ENCODE assay signal across 9 cellular contexts in the genomic region with DNA sequence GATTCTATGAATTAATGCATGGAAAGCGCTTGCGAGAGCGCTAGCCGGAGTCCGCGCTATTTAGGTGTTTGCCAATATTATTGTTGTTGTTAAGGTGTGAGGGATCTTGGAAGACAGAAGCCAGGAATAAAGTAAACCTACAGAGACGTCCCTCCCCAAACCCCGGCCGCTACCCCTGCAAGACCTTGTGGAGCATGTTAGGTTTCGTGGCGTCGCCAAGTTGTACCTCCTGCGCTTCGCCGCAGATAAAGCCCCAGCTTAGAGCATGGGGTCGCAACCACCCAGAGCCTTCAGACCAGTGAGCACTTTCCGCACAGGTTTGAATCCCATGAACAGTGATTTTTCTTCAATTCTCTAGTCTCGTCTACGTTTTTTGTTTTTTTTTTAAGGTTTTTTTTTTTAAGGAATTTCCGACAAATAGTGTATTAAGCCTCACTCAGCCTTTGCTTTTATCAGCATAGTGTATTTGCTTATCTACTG. TPM values are rescaled to one million over a fixed set of nuclear protein-coding genes. Genes with fewer than 3 reads are reported as not detected.
DNase-seq lines count a peak whose midpoint lies in the region; ATAC-seq, FAIRE-seq and TF ChIP-seq lines count a peak whose summit lies in the region.
"Had no signal": no experiment of that assay in that cellular context is flagged by ENCODE, and none has a peak within 500 bp of the region (broad histone marks: within the 10 kb centered on the region; RNA-seq: fewer than 3 reads in every experiment).

No MANE protein-coding gene starts in this region.

- TF ChIP-seq CTCF in mammary epithelial cell (conservative IDR thresholded peaks at IDR 0.05 in 1 of 2, IDR thresholded peaks at IDR 0.05 in 1 of 2; ENCODE audit: extremely low read depth in 1 of 2, insufficient read depth in 1 of 2, low read depth in 1 of 2, low read length in 2 of 2) (no peak), MCF 10A (IDR thresholded peaks at IDR 0.05; ENCODE audit: unreplicated experiment) (no peak), keratinocyte (optimal IDR thresholded peaks at IDR 0.05 in 1 of 3, IDR thresholded peaks at IDR 0.05 in 1 of 3, conservative IDR thresholded peaks at IDR 0.05 in 1 of 3; ENCODE audit: extremely low read depth in 1 of 3, insufficient read depth in 2 of 3, low read length in 3 of 3) (no peak), tibial artery (IDR thresholded peaks at IDR 0.05) (no peak)

- no peak overlapping the region for H3K4me3 Mint-ChIP-seq in MCF 10A (ENCODE audit: unreplicated experiment)
- peak overlapping the region; percentile 86 for H3K4me3 Mint-ChIP-seq in activated naive CD8-positive, alpha-beta T cell treated with anti-CD3 and anti-CD28 coated beads, Interleukin-2, amount 10 ng/mL, durations not matched to agents 7 days and 5 days

- no peaks in the 10 kb centered on the region for H3K9me3 Mint-ChIP-seq in MCF 10A (ENCODE audit: unreplicated experiment)
- H3K9me3 Mint-ChIP-seq in activated naive CD8-positive, alpha-beta T cell treated with anti-CD3 and anti-CD28 coated beads, Interleukin-2, amount 10 ng/mL, durations not matched to agents 7 days and 5 days = peaks cover 7% of the 10 kb centered on the region

- dilution Hi-C loops in mammary epithelial cell (cut with HindIII; ENCODE audit: low sequenced_read_pairs) = no loop called here
- dilution Hi-C loops in keratinocyte (cut with MboI; ENCODE audit: extremely low pct_ligation_motif_present, low sequenced_read_pairs) = no loop called here

- POLR2A ChIA-PET in MCF 10A (lab: Yijun Ruan, JAX) = no interaction called here
- POLR2A ChIA-PET in activated naive CD8-positive, alpha-beta T cell treated with anti-CD3 and anti-CD28 coated beads, Interleukin-2, amount 10 ng/mL, durations not matched to agents 7 days and 5 days (lab: Charles Lee) = no interaction called here

- peaks cover 14% of the 10 kb centered on the region for H3K36me3 Mint-ChIP-seq in MCF 10A (ENCODE audit: insufficient read depth, unreplicated experiment)
- H3K36me3 Mint-ChIP-seq in activated naive CD8-positive, alpha-beta T cell treated with anti-CD3 and anti-CD28 coated beads, Interleukin-2, amount 10 ng/mL, durations not matched to agents 7 days and 5 days = peaks cover 4% of the 10 kb centered on the region

- peaks cover 8% of the 10 kb centered on the region for H3K4me1 Mint-ChIP-seq in MCF 10A (ENCODE audit: insufficient read depth, unreplicated experiment)
- peaks cover 32% of the 10 kb centered on the region for H3K4me1 Mint-ChIP-seq in activated naive CD8-positive, alpha-beta T cell treated with anti-CD3 and anti-CD28 coated beads, Interleukin-2, amount 10 ng/mL, durations not matched to agents 7 days and 5 days

- H3K36me3 ChIP-seq in mammary epithelial cell (ENCODE audit: insufficient read depth, low read length) (no peaks in the 10 kb centered on the region), keratinocyte (ENCODE audit: control insufficient read depth in 2 of 2, extremely low read depth in 1 of 2, insufficient read depth in 2 of 2, low read length in 2 of 2) (no peaks in the 10 kb centered on the region), tibial artery (no peaks in the 10 kb centered on the region)

- no peaks in the 10 kb centered on the region for H3K9me3 ChIP-seq in mammary epithelial cell (replicated peaks; ENCODE audit: insufficient read depth, low read length)
- H3K9me3 ChIP-seq in keratinocyte (ENCODE audit: control insufficient read depth, low read depth, low read length) = no peaks in the 10 kb centered on the region
- peaks cover 0 to 9% (median 9%) of the 10 kb centered on the region in 3 donors for H3K9me3 ChIP-seq in tibial artery

- ATAC-seq in activated naive CD8-positive, alpha-beta T cell treated with anti-CD3 and anti-CD28 coated beads, Interleukin-2, amount 10 ng/mL, durations not matched to agents 7 days and 5 days (ENCODE audit: low read depth) = no peak
- no peak for ATAC-seq in HG03457 (IDR thresholded peaks at IDR 0.05; ENCODE audit: unreplicated experiment)

- H3K27ac ChIP-seq in mammary epithelial cell (ENCODE audit: insufficient read depth, low read depth, low read length) (no peak overlapping the region), keratinocyte (ENCODE audit: control insufficient read depth, insufficient read depth, low read length) (no peak overlapping the region), tibial artery (no peak overlapping the region)

- DNase-seq in mammary epithelial cell (no peak), MCF 10A (ENCODE audit: unreplicated experiment) (no peak), keratinocyte (ENCODE audit: low read depth, low spot score) (no peak), tibial artery (no peak), HTR-8/SVneo (ENCODE audit: insufficient read length, low spot score) (no peak), HuH-7.5 (ENCODE audit: low spot score) (no peak)
- no peak for DNase-seq in activated naive CD8-positive, alpha-beta T cell treated with anti-CD3 and anti-CD28 coated beads, Interleukin-2, amount 10 ng/mL, durations not matched to agents 7 days and 5 days
- DNase-seq: effector memory CD4-positive, alpha-beta T cell had no signal

- intact Hi-C loops in mammary epithelial cell (cut with micrococcal nuclease) = no loop called here
- intact Hi-C loops in MCF 10A (cut with micrococcal nuclease) = no loop called here
- intact Hi-C loops in tibial artery (cut with DNase I; ENCODE audit: low total_unique reads) = no loop called here

- H3K9me1 ChIP-seq in keratinocyte (ENCODE audit: control insufficient read depth, extremely low read depth, insufficient read depth, low read length) = no peaks in the 10 kb centered on the region

- FAIRE-seq in keratinocyte (lab: Jason Lieb, UNC) (no peak), HTR-8/SVneo (lab: Jason Lieb, UNC) (no peak)

- H3K4me1 ChIP-seq in mammary epithelial cell (ENCODE audit: insufficient read depth, low read length) (peaks cover 24% of the 10 kb centered on the region), keratinocyte (ENCODE audit: control insufficient read depth, extremely low read depth, insufficient read depth, low read length) (peaks cover 19% of the 10 kb centered on the region), tibial artery (peaks cover 0 to 25% (median 10%) of the 10 kb centered on the region in 4 donors)

- in situ Hi-C loops in mammary epithelial cell (cut with MboI; ENCODE audit: low sequenced_read_pairs in 2 of 2) = loop anchor here in 1 of 2 donors (25.0 kb wide), 1 partner anchor 296 kb away; the partner anchor contains the start of gene OR2B2

- H3K27me3 ChIP-seq in mammary epithelial cell (ENCODE audit: insufficient read depth, low read length) = no peaks in the 10 kb centered on the region
- H3K27me3 ChIP-seq in keratinocyte (ENCODE audit: control insufficient read depth, extremely low read depth, insufficient read depth, low read length) = peaks cover 23% of the 10 kb centered on the region
- H3K27me3 ChIP-seq in tibial artery = peaks cover 0 to 72% of the 10 kb centered on the region in 2 donors

- H4K20me1 ChIP-seq in mammary epithelial cell (ENCODE audit: insufficient read depth, low read length) (no peaks in the 10 kb centered on the region), keratinocyte (ENCODE audit: control insufficient read depth, extremely low read depth, insufficient read depth, low read length) (no peaks in the 10 kb centered on the region)

- H3K27me3 Mint-ChIP-seq in MCF 10A (ENCODE audit: insufficient read depth, unreplicated experiment) = no peaks in the 10 kb centered on the region
- H3K27me3 Mint-ChIP-seq in activated naive CD8-positive, alpha-beta T cell treated with anti-CD3 and anti-CD28 coated beads, Interleukin-2, amount 10 ng/mL, durations not matched to agents 7 days and 5 days = peaks cover 93% of the 10 kb centered on the region

- H3K79me2 ChIP-seq in mammary epithelial cell (ENCODE audit: insufficient read depth, low read length) = no peaks in the 10 kb centered on the region
- no peaks in the 10 kb centered on the region for H3K79me2 ChIP-seq in keratinocyte (ENCODE audit: control insufficient read depth, insufficient read depth, low read length)

- H3K9ac ChIP-seq in mammary epithelial cell (ENCODE audit: insufficient read depth, low read length) (no peak overlapping the region), keratinocyte (ENCODE audit: control insufficient read depth, extremely low read depth, insufficient read depth, low read length) (no peak overlapping the region)

- H3K4me2 ChIP-seq in mammary epithelial cell (ENCODE audit: insufficient read depth, low read depth, low read length) (peak overlapping the region; percentile 80), keratinocyte (ENCODE audit: control insufficient read depth, extremely low read depth, insufficient read depth, low read depth, low read length) (peak overlapping the region; percentile 88)

- CTCF ChIA-PET in mammary epithelial cell (lab: Charles Lee; ENCODE audit: low non-redundant PET) = no interaction called here
- CTCF ChIA-PET in MCF 10A (lab: Yijun Ruan, JAX) = no interaction called here

- no peak overlapping the region for H3K27ac Mint-ChIP-seq in MCF 10A (ENCODE audit: low read depth, unreplicated experiment)
- no peak overlapping the region for H3K27ac Mint-ChIP-seq in activated naive CD8-positive, alpha-beta T cell treated with anti-CD3 and anti-CD28 coated beads, Interleukin-2, amount 10 ng/mL, durations not matched to agents 7 days and 5 days

- 20% methylated on average over 12 of the region's 20 CpGs for WGBS in mammary epithelial cell (ENCODE audit: low coverage, missing lambda C conversion rate)

- H3K4me3 ChIP-seq in mammary epithelial cell (replicated peaks in 1 of 3; ENCODE audit: insufficient read depth in 1 of 3, low read depth in 2 of 3, low read length in 3 of 3) = peak overlapping the region; percentile 30 to 48 (median 47)
- H3K4me3 ChIP-seq in keratinocyte (ENCODE audit: control insufficient read depth in 2 of 3, extremely low read depth in 1 of 3, insufficient read depth in 2 of 3, low read depth in 1 of 3, low read length in 3 of 3) = peak overlapping the region; percentile 28 to 73 (median 29)
- peak overlapping the region; percentile 7 to 27 for H3K4me3 ChIP-seq in tibial artery

- BruUV-seq in mammary epithelial cell (replicated peaks; lab: Mats Ljungman, UMichigan) (no TSS peak), MCF 10A (replicated peaks; lab: Mats Ljungman, UMichigan) (no TSS peak)

- peak overlapping the region; percentile 92 for H2AFZ ChIP-seq in mammary epithelial cell (ENCODE audit: low read depth, low read length)
- H2AFZ ChIP-seq in keratinocyte (ENCODE audit: control insufficient read depth, low read length) = peak overlapping the region; percentile 55

RNA-seq across cellular contexts. Expression of gene ZSCAN9, which starts 16.9 kb away (rescaled TPM):
- total RNA-seq in mammary epithelial cell (10 to 100 TPM; 11.9 to 15.5 TPM), MCF 10A (2022) (13.7 and 15.6 TPM in 2 replicates)
- polyA plus RNA-seq in mammary epithelial cell (7.3 TPM), keratinocyte (8.3 to 15.9 TPM (median 12.0 TPM) in 3 replicates)
- polyA minus RNA-seq in mammary epithelial cell (21.8 TPM), keratinocyte (2.2 to 11.5 TPM (median 11.2 TPM) in 3 replicates)
- total RNA-seq in activated naive CD8-positive, alpha-beta T cell treated with anti-CD3 and anti-CD28 coated beads, Interleukin-2, amount 10 ng/mL, durations not matched to agents 7 days and 5 days = 1 to 10 TPM; 9.0 to 9.7 TPM
- 8.0 TPM for polyA plus RNA-seq in keratinocyte (2011; ENCODE audit: low read depth)
- 4.6 and 8.4 TPM in 2 replicates for polyA plus RNA-seq in keratinocyte (2011; cell fraction: cytosol; rRNA removed)
- polyA plus RNA-seq in keratinocyte (2011; cell fraction: nucleus; rRNA removed) = 29.4 and 36.9 TPM in 2 replicates
- 4.9 and 12.9 TPM in 2 replicates for polyA plus RNA-seq in keratinocyte (2012; ENCODE audit: low replicate concordance)
- 4.6 TPM for polyA minus RNA-seq in keratinocyte (2011; cell fraction: cytosol; rRNA and poly(A)+ RNA removed)
- 9.9 and 12.6 TPM in 2 replicates for polyA minus RNA-seq in keratinocyte (2011; cell fraction: nucleus; rRNA and poly(A)+ RNA removed)

RNA-seq across cellular contexts. Expression of gene ZKSCAN4, which starts 43.8 kb away (rescaled TPM):
- total RNA-seq in mammary epithelial cell (1 to 10 TPM; 3.6 to 5.8 TPM), MCF 10A (2022) (3.3 and 4.8 TPM in 2 replicates)
- polyA plus RNA-seq in mammary epithelial cell (2.2 TPM), keratinocyte (2.6 to 3.5 TPM (median 2.9 TPM) in 3 replicates)
- polyA minus RNA-seq in mammary epithelial cell (7.4 TPM), keratinocyte (0.56 to 3.2 TPM (median 2.8 TPM) in 3 replicates)
- 10 to 100 TPM; 10.5 to 11.3 TPM for total RNA-seq in activated naive CD8-positive, alpha-beta T cell treated with anti-CD3 and anti-CD28 coated beads, Interleukin-2, amount 10 ng/mL, durations not matched to agents 7 days and 5 days
- polyA plus RNA-seq in keratinocyte (2011; ENCODE audit: low read depth) = 0.69 TPM
- 1.6 and 1.9 TPM in 2 replicates for polyA plus RNA-seq in keratinocyte (2011; cell fraction: cytosol; rRNA removed)
- 3.5 and 3.8 TPM in 2 replicates for polyA plus RNA-seq in keratinocyte (2011; cell fraction: nucleus; rRNA removed)
- 2.3 and 2.7 TPM in 2 replicates for polyA plus RNA-seq in keratinocyte (2012; ENCODE audit: low replicate concordance)
- polyA minus RNA-seq in keratinocyte (2011; cell fraction: cytosol; rRNA and poly(A)+ RNA removed) = 2.7 TPM
- polyA minus RNA-seq in keratinocyte (2011; cell fraction: nucleus; rRNA and poly(A)+ RNA removed) = 2.1 and 2.4 TPM in 2 replicates

RNA-seq across cellular contexts. Expression of gene NKAPL, which starts 50.9 kb away (rescaled TPM):
- total RNA-seq in mammary epithelial cell = 1 to 10 TPM in 1 of 2 donors, under 1 TPM in 1; 0.24 to 1.0 TPM
- 0.34 TPM for polyA plus RNA-seq in mammary epithelial cell
- not detected for polyA minus RNA-seq in mammary epithelial cell
- total RNA-seq in MCF 10A (2022) = not detected in 2 replicates
- not detected for total RNA-seq in activated naive CD8-positive, alpha-beta T cell treated with anti-CD3 and anti-CD28 coated beads, Interleukin-2, amount 10 ng/mL, durations not matched to agents 7 days and 5 days
- 0.25 to 0.35 TPM (median 0.31 TPM) in 3 replicates for polyA plus RNA-seq in keratinocyte
- polyA plus RNA-seq in keratinocyte (2011; ENCODE audit: low read depth) = 1.6 TPM
- polyA plus RNA-seq in keratinocyte (2011; cell fraction: cytosol; rRNA removed) = 0.40 and 0.48 TPM in 2 replicates
- 0.29 and 0.59 TPM in 2 replicates for polyA plus RNA-seq in keratinocyte (2011; cell fraction: nucleus; rRNA removed)
- polyA plus RNA-seq in keratinocyte (2012; ENCODE audit: low replicate concordance) = 0.47 and 1.0 TPM in 2 replicates
- polyA minus RNA-seq in keratinocyte = 0.56 TPM in 1 of 3 replicates, not detected in the others
- not detected for polyA minus RNA-seq in keratinocyte (2011; cell fraction: cytosol; rRNA and poly(A)+ RNA removed)
- 0.32 TPM in 1 of 2 replicates, not detected in the other for polyA minus RNA-seq in keratinocyte (2011; cell fraction: nucleus; rRNA and poly(A)+ RNA removed)

RNA-seq across cellular contexts. Expression of gene ZSCAN26, which starts 58.7 kb away (rescaled TPM):
- total RNA-seq in mammary epithelial cell (10 to 100 TPM; 12.4 to 12.7 TPM), MCF 10A (2022) (11.3 and 13.1 TPM in 2 replicates)
- polyA plus RNA-seq in mammary epithelial cell (6.6 TPM), keratinocyte (7.2 to 9.8 TPM (median 7.3 TPM) in 3 replicates)
- polyA minus RNA-seq in mammary epithelial cell (19.3 TPM), keratinocyte (2.4 to 9.2 TPM (median 5.7 TPM) in 3 replicates)
- total RNA-seq in activated naive CD8-positive, alpha-beta T cell treated with anti-CD3 and anti-CD28 coated beads, Interleukin-2, amount 10 ng/mL, durations not matched to agents 7 days and 5 days = 10 to 100 TPM; 13.1 to 14.5 TPM
- 2.3 TPM for polyA plus RNA-seq in keratinocyte (2011; ENCODE audit: low read depth)
- polyA plus RNA-seq in keratinocyte (2011; cell fraction: cytosol; rRNA removed) = 4.4 and 7.4 TPM in 2 replicates
- polyA plus RNA-seq in keratinocyte (2011; cell fraction: nucleus; rRNA removed) = 11.7 and 15.2 TPM in 2 replicates
- polyA plus RNA-seq in keratinocyte (2012; ENCODE audit: low replicate concordance) = 3.9 and 4.9 TPM in 2 replicates
- 4.2 TPM for polyA minus RNA-seq in keratinocyte (2011; cell fraction: cytosol; rRNA and poly(A)+ RNA removed)
- 4.3 and 6.1 TPM in 2 replicates for polyA minus RNA-seq in keratinocyte (2011; cell fraction: nucleus; rRNA and poly(A)+ RNA removed)
